ENCODE assay signal across 1 cellular context in the genomic region with DNA sequence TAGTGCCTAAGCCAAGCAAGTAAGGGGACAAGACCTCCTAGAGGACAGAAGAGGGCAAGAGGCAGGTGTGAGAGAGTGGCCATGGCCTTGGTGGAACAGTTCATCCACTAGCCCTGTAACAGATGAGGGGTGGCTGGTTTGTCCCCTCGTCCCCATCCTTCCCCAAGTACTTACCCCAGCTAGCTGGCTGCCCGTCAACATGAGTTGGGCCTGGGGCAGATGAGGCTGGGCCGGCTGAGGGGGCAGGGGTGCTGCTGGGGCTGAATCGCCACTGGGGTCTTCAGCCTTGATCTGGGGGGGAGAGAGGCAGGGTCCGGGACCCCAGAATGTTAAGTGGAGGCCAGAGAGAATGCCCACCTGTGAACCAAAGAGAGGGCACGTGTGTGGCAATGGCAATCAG.
TF ChIP-seq lines count a peak whose summit lies in the region.

No MANE protein-coding gene starts in this region.

TF ChIP-seq in H1, 55 proteins besides CTCF, POLR2A, EP300 and RAD21:
- TF ChIP-seq RFX5 (IDR thresholded peaks at IDR 0.05; ENCODE audit: borderline replicate concordance, low read depth, low read length) (no peak), TBP (IDR thresholded peaks at IDR 0.05; ENCODE audit: low read depth, low read length) (no peak), RNF2 (IDR thresholded peaks at IDR 0.05; ENCODE audit: borderline replicate concordance, low read depth, low read length, missing control alignments, poor library complexity, severe bottlenecking) (no peak), SP4 (IDR thresholded peaks at IDR 0.05; ENCODE audit: low read length) (no peak), RBBP5 (IDR thresholded peaks at IDR 0.05; ENCODE audit: borderline replicate concordance, low read depth, low read length) (no peak), SIX5 (IDR thresholded peaks at IDR 0.05; ENCODE audit: low read depth, low read length) (no peak), SIRT6 (IDR thresholded peaks at IDR 0.05; ENCODE audit: low read length) (no peak), EZH2 (IDR thresholded peaks at IDR 0.05; ENCODE audit: low read depth, low read length, severe bottlenecking) (no peak), KDM4A (IDR thresholded peaks at IDR 0.05; ENCODE audit: low read depth, low read length, severe bottlenecking) (no peak)
